ENCODE assay signal across 8 cellular contexts in genomic region chr12:6689000-6689882, GRCh38. TPM values are rescaled to one million over a fixed set of nuclear protein-coding genes. Genes with fewer than 3 reads are reported as not detected.
DNase-seq lines count a peak whose midpoint lies in the region; ATAC-seq and TF ChIP-seq lines count a peak whose summit lies in the region.

TSS of gene ZNF384 (minus strand) at chr12:6689375. CDS start at chr12:6679520, 9,855 bp downstream.

- H4K20me1 ChIP-seq in DND-41 (ENCODE audit: insufficient read depth, low read length) (peaks cover 5% of the 10 kb centered on the region; the same call in 1 of the 2 replicates), GM23248 (ENCODE audit: insufficient read depth) (no peaks in the 10 kb centered on the region; the same call in 1 of the 2 replicates)

- intact Hi-C loops in activated T-helper 1 cell treated with anti-CD3 and anti-CD28 coated beads, Interleukin-12 subunit alpha, Interleukin-12 subunit beta, Interleukin-2, Interleukin-4 antibody, amounts not matched to agents 30 ng/mL and 10 ng/mL and 1 ng/mL, durations not matched to agents 14 hours and 24 hours and 36 hours (cut with micrococcal nuclease), result loop anchor here (1.0 to 10.0 kb wide), 18 partner anchors 26 to 500 kb away; partner anchors contain the start of genes CD4, COPS7A, EMG1 and ING4
- intact Hi-C loops in esophagus squamous epithelium (cut with DNase I), result no loop called here

- TF ChIP-seq CTCF in DND-41 (IDR thresholded peaks at IDR 0.05; ENCODE audit: borderline replicate concordance, extremely low read depth, low read length, poor library complexity, severe bottlenecking), result peak; percentile 23
- TF ChIP-seq CTCF in esophagus squamous epithelium (IDR thresholded peaks at IDR 0.05), result peak in 3 of 6 experiments; percentile 23 to 53 (median 48)

- peak within 1 kb of the TSS; percentile 87 for H3K27ac Mint-ChIP-seq in activated T-helper 1 cell treated with anti-CD3 and anti-CD28 coated beads, Interleukin-12 subunit alpha, Interleukin-12 subunit beta, Interleukin-2, Interleukin-4 antibody, amounts not matched to agents 30 ng/mL and 10 ng/mL and 1 ng/mL, durations not matched to agents 14 hours and 24 hours and 36 hours

- DNase-seq in DND-41 (peak; percentile 98), GM23248 (peak; percentile 100), Kasumi-1 (lab: John Stamatoyannopoulos, UW) (peak; percentile 92 to 95), RPMI7951 (ENCODE audit: low read depth) (peak; percentile 99), esophagus squamous epithelium (lab: John Stamatoyannopoulos, UW) (peak; percentile 93), myocyte (ENCODE audit: low read depth) (peak; percentile 100)
- DNase-seq in activated T-helper 1 cell treated with anti-CD3 and anti-CD28 coated beads, Interleukin-12 subunit alpha, Interleukin-12 subunit beta, Interleukin-2, Interleukin-4 antibody, amounts not matched to agents 30 ng/mL and 10 ng/mL and 1 ng/mL, durations not matched to agents 14 hours and 24 hours and 36 hours (ENCODE audit: low spot score), result peak; percentile 94
- peak; percentile 86 to 96 for DNase-seq in stimulated activated CD8-positive, alpha-beta memory T cell treated with anti-CD3 and anti-CD28 coated beads, Interleukin-7, amount 100 ng/mL, for 48 hours (ENCODE audit: extremely low read depth in 1 of 2, low read depth in 1 of 2)

- peaks cover 58% of the 10 kb centered on the region for H3K4me1 Mint-ChIP-seq in activated T-helper 1 cell treated with anti-CD3 and anti-CD28 coated beads, Interleukin-12 subunit alpha, Interleukin-12 subunit beta, Interleukin-2, Interleukin-4 antibody, amounts not matched to agents 30 ng/mL and 10 ng/mL and 1 ng/mL, durations not matched to agents 14 hours and 24 hours and 36 hours (ENCODE audit: low read depth)

- peak within 1 kb of the TSS; percentile 95 for H3K4me2 ChIP-seq in DND-41 (ENCODE audit: insufficient read depth, low read length)
- peak within 1 kb of the TSS; percentile 100 for H3K4me2 ChIP-seq in GM23248 (ENCODE audit: unreplicated experiment)

- peaks cover 36% of the 10 kb centered on the region for H3F3A ChIP-seq in GM23248 (ENCODE audit: insufficient read depth)

- ATAC-seq in DND-41 (ENCODE audit: insufficient read depth, low read depth), result peak; percentile 80

- H2AFZ ChIP-seq in DND-41 (ENCODE audit: low read depth, low read length), result peak within 1 kb of the TSS; percentile 83
- peak within 1 kb of the TSS; percentile 88 for H2AFZ ChIP-seq in GM23248

- H3K9me2 ChIP-seq in GM23248 (ENCODE audit: insufficient read depth), result no peaks in the 10 kb centered on the region

- TF ChIP-seq POLR2A in esophagus squamous epithelium (IDR thresholded peaks at IDR 0.05), result peak in 1 of 4 donors; percentile 52

- peaks cover 58% of the 10 kb centered on the region for H3K4me1 ChIP-seq in DND-41 (ENCODE audit: insufficient read depth, low read length)
- H3K4me1 ChIP-seq in GM23248 (ENCODE audit: insufficient read depth), result peaks cover 24% of the 10 kb centered on the region
- peaks cover 7 to 62% (median 25%) of the 10 kb centered on the region in 3 donors for H3K4me1 ChIP-seq in esophagus squamous epithelium

- H3K9me3 Mint-ChIP-seq in activated T-helper 1 cell treated with anti-CD3 and anti-CD28 coated beads, Interleukin-12 subunit alpha, Interleukin-12 subunit beta, Interleukin-2, Interleukin-4 antibody, amounts not matched to agents 30 ng/mL and 10 ng/mL and 1 ng/mL, durations not matched to agents 14 hours and 24 hours and 36 hours, result no peaks in the 10 kb centered on the region

- H3K79me2 ChIP-seq in DND-41 (ENCODE audit: insufficient read depth, low read length) (peaks cover 61% of the 10 kb centered on the region), GM23248 (ENCODE audit: insufficient read depth) (peaks cover 61% of the 10 kb centered on the region)

- H3K27me3 Mint-ChIP-seq in activated T-helper 1 cell treated with anti-CD3 and anti-CD28 coated beads, Interleukin-12 subunit alpha, Interleukin-12 subunit beta, Interleukin-2, Interleukin-4 antibody, amounts not matched to agents 30 ng/mL and 10 ng/mL and 1 ng/mL, durations not matched to agents 14 hours and 24 hours and 36 hours (ENCODE audit: insufficient read depth), result no peaks in the 10 kb centered on the region

- H3K27me3 ChIP-seq in DND-41 (ENCODE audit: insufficient read depth, low read length, poor library complexity), result no peaks in the 10 kb centered on the region
- no peaks in the 10 kb centered on the region for H3K27me3 ChIP-seq in GM23248 (replicated peaks; ENCODE audit: insufficient read depth)
- peaks cover 0 to 4% (median 0%) of the 10 kb centered on the region in 4 donors for H3K27me3 ChIP-seq in esophagus squamous epithelium

- peak within 1 kb of the TSS; percentile 97 for H3K27ac ChIP-seq in DND-41 (ENCODE audit: low read length)
- peak within 1 kb of the TSS; percentile 86 for H3K27ac ChIP-seq in GM23248
- peak within 1 kb of the TSS; percentile 94 to 99 (median 98) for H3K27ac ChIP-seq in esophagus squamous epithelium

- 1% methylated on average over 45 to 69 of the region's 72 CpGs for WGBS in GM23248 (ENCODE audit: low coverage in 1 of 2, low lambda C conversion rate in 2 of 2, missing lambda C conversion rate in 2 of 2), 2 experiments
- WGBS in esophagus squamous epithelium, 2 donors, result 0% methylated on average over 19 to 24 of the region's 72 CpGs

- H3K9ac ChIP-seq in DND-41 (ENCODE audit: low read depth, low read length) (peak within 1 kb of the TSS; percentile 87), GM23248 (peak within 1 kb of the TSS; percentile 93)

- H3K36me3 ChIP-seq in DND-41 (ENCODE audit: insufficient read depth, low read length) (peaks cover 15% of the 10 kb centered on the region), GM23248 (ENCODE audit: low read depth) (no peaks in the 10 kb centered on the region), esophagus squamous epithelium (peaks cover 0 to 24% (median 0%) of the 10 kb centered on the region in 3 donors)

- peak within 1 kb of the TSS; percentile 97 for H3K4me3 Mint-ChIP-seq in activated T-helper 1 cell treated with anti-CD3 and anti-CD28 coated beads, Interleukin-12 subunit alpha, Interleukin-12 subunit beta, Interleukin-2, Interleukin-4 antibody, amounts not matched to agents 30 ng/mL and 10 ng/mL and 1 ng/mL, durations not matched to agents 14 hours and 24 hours and 36 hours

- in situ Hi-C loops in GM23248 (cut with MboI), result no loop called here

- H3K9me3 ChIP-seq in DND-41 (ENCODE audit: insufficient read depth, low read length, severe bottlenecking) (no peaks in the 10 kb centered on the region), GM23248 (ENCODE audit: low read depth) (no peaks in the 10 kb centered on the region), esophagus squamous epithelium (no peaks in the 10 kb centered on the region)

- H3K36me3 Mint-ChIP-seq in activated T-helper 1 cell treated with anti-CD3 and anti-CD28 coated beads, Interleukin-12 subunit alpha, Interleukin-12 subunit beta, Interleukin-2, Interleukin-4 antibody, amounts not matched to agents 30 ng/mL and 10 ng/mL and 1 ng/mL, durations not matched to agents 14 hours and 24 hours and 36 hours (ENCODE audit: low read depth), result peaks cover 32% of the 10 kb centered on the region

- peak within 1 kb of the TSS; percentile 70 to 77 for H3K4me3 ChIP-seq in DND-41 (ENCODE audit: low read depth in 1 of 2, low read length in 2 of 2)
- peak within 1 kb of the TSS; percentile 99 for H3K4me3 ChIP-seq in GM23248
- H3K4me3 ChIP-seq in esophagus squamous epithelium, result peak within 1 kb of the TSS; percentile 84 to 93 (median 86)

RNA-seq across cellular contexts. Expression of gene ZNF384, which starts in this region (rescaled TPM):
- total RNA-seq in GM23248 (2014; rRNA removed; shearing (Covaris generic)), result 17.3 and 26.2 TPM in 2 replicates
- polyA plus RNA-seq in GM23248 (2016; fragmentation: Nextera tagmentation; extraction: Ambion mirVana), result 23.6 and 26.0 TPM in 2 replicates
- 13.7 and 18.0 TPM in 2 replicates for total RNA-seq in RPMI7951 (2014; rRNA removed; shearing (Covaris generic))
- 79.6 and 89.8 TPM in 2 replicates for total RNA-seq in activated T-helper 1 cell treated with anti-CD3 and anti-CD28 coated beads, Interleukin-12 subunit alpha, Interleukin-12 subunit beta, Interleukin-2, Interleukin-4 antibody, amounts not matched to agents 30 ng/mL and 10 ng/mL and 1 ng/mL, durations not matched to agents 14 hours and 24 hours and 36 hours
- total RNA-seq in esophagus squamous epithelium (10 to 100 TPM; 19.6 to 36.2 (median 26.8) TPM), myocyte (16.9 and 22.3 TPM in 2 replicates)
- 50.4 TPM for polyA plus RNA-seq in myocyte (2012)

Comparison
In these comparisons a context has a peak if more than half of its experiments do, and no peak if none do; other contexts are left out.
1. Peak in every context shown above with its lines: DNase-seq, ATAC-seq, H3K4me3 ChIP-seq and H3K27ac ChIP-seq.